Comparison of ENCODE assay signal across 21 cellular contexts in genomic region chr12:116714175-116714574, GRCh38. TPM values are rescaled to one million over a fixed set of nuclear protein-coding genes. Genes with fewer than 3 reads are reported as not detected.
DNase-seq lines count a peak whose midpoint lies in the region; ATAC-seq, FAIRE-seq and TF ChIP-seq lines count a peak whose summit lies in the region.
"Had no signal": no experiment of that assay in that cellular context is flagged by ENCODE, and none has a peak within 500 bp of the region (broad histone marks: within the 10 kb centered on the region; RNA-seq: fewer than 3 reads in every experiment).

No MANE protein-coding gene starts in this region.

- H3K4me1 ChIP-seq in mesenchymal stem cell (ENCODE audit: control insufficient read depth, insufficient read depth, low read depth, low read length) (peaks cover 13% of the 10 kb centered on the region), vagina (peaks cover 27% of the 10 kb centered on the region), pancreas (no peaks in the 10 kb centered on the region)

- H2BK5ac ChIP-seq in mesenchymal stem cell (ENCODE audit: low read depth, low read length, poor library complexity, severe bottlenecking): no peak overlapping the region

- H3K23ac ChIP-seq in mesenchymal stem cell (ENCODE audit: low read length in 2 of 2): no peak overlapping the region

- H3K9me3 Mint-ChIP-seq in activated T-cell treated with anti-CD3 and anti-CD28 coated beads, Interleukin-2, amount 50 U/mL, for 24 hours: no peaks in the 10 kb centered on the region
- no peaks in the 10 kb centered on the region for H3K9me3 Mint-ChIP-seq in activated T-cell treated with anti-CD3 and anti-CD28 coated beads, Interleukin-2, amount 50 U/mL, for 4 hours

- H3K4ac ChIP-seq in mesenchymal stem cell (ENCODE audit: low read depth in 1 of 2, low read length in 2 of 2): no peak overlapping the region

- no peak overlapping the region for H3K14ac ChIP-seq in mesenchymal stem cell (ENCODE audit: low read length in 2 of 2)

- no peak overlapping the region for H3K9ac ChIP-seq in mesenchymal stem cell (ENCODE audit: low read length)
- H3K9ac ChIP-seq: GM23248, KMS-11 had no signal

- no peak overlapping the region for H3K4me3 Mint-ChIP-seq in activated T-cell treated with anti-CD3 and anti-CD28 coated beads, Interleukin-2, amount 50 U/mL, for 24 hours
- H3K4me3 Mint-ChIP-seq in activated T-cell treated with anti-CD3 and anti-CD28 coated beads, Interleukin-2, amount 50 U/mL, for 4 hours: no peak overlapping the region
- no peak overlapping the region for H3K4me3 Mint-ChIP-seq in T-helper 17 cell

- TF ChIP-seq CTCF in vagina (IDR thresholded peaks at IDR 0.05) (no peak), pancreas (IDR thresholded peaks at IDR 0.05) (no peak)

- H2BK12ac ChIP-seq in mesenchymal stem cell (ENCODE audit: low read length in 2 of 2): no peak overlapping the region

- no peak for FAIRE-seq in pancreas (lab: Jason Lieb, UNC)
- FAIRE-seq: RCC 7860 had no signal

- no peak overlapping the region for H2AFZ ChIP-seq in mesenchymal stem cell (ENCODE audit: low read depth, low read length)
- H2AFZ ChIP-seq: GM23248 had no signal

- H3K18ac ChIP-seq in mesenchymal stem cell (ENCODE audit: low read depth in 1 of 2, low read length in 2 of 2): no peak overlapping the region

- H3K36me3 ChIP-seq in mesenchymal stem cell (ENCODE audit: control insufficient read depth in 1 of 2, insufficient read depth in 2 of 2, low read depth in 1 of 2, low read length in 2 of 2): peaks cover 14 to 28% of the 10 kb centered on the region in 2 experiments
- peaks cover 0 to 11% of the 10 kb centered on the region in 2 donors for H3K36me3 ChIP-seq in vagina
- H3K36me3 ChIP-seq in pancreas: peaks cover 0 to 14% (median 0%) of the 10 kb centered on the region in 3 donors

- ATAC-seq in activated T-cell treated with anti-CD3 and anti-CD28 coated beads, Interleukin-2, amount 50 U/mL, for 4 hours: no peak
- no peak for ATAC-seq in T-helper 17 cell
- no peak for ATAC-seq in pancreas

- H4K91ac ChIP-seq in mesenchymal stem cell (ENCODE audit: low read length): no peak overlapping the region

- intact Hi-C loops in vagina (cut with DNase I): no loop called here
- intact Hi-C loops in pancreas (cut with DNase I): loop anchor here in 1 of 3 donors (10.0 kb wide), 1 partner anchor 719 kb away; no protein-coding TSS in a partner anchor

- 91% methylated on average over 9 of the region's 9 CpGs for WGBS in mesenchymal stem cell
- WGBS in pancreas, 2 donors: 86 to 89% methylated on average over 9 of the region's 9 CpGs

- H3K27me3 Mint-ChIP-seq in activated T-cell treated with anti-CD3 and anti-CD28 coated beads, Interleukin-2, amount 50 U/mL, for 24 hours: peaks cover 7% of the 10 kb centered on the region
- H3K27me3 Mint-ChIP-seq in activated T-cell treated with anti-CD3 and anti-CD28 coated beads, Interleukin-2, amount 50 U/mL, for 4 hours (ENCODE audit: low read depth): no peaks in the 10 kb centered on the region
- no peaks in the 10 kb centered on the region for H3K27me3 Mint-ChIP-seq in T-helper 17 cell

- H3K4me1 Mint-ChIP-seq in activated T-cell treated with anti-CD3 and anti-CD28 coated beads, Interleukin-2, amount 50 U/mL, for 24 hours (ENCODE audit: low read depth): peaks cover 8% of the 10 kb centered on the region
- peaks cover under 1% of the 10 kb centered on the region for H3K4me1 Mint-ChIP-seq in activated T-cell treated with anti-CD3 and anti-CD28 coated beads, Interleukin-2, amount 50 U/mL, for 4 hours (ENCODE audit: low read depth)
- H3K4me1 Mint-ChIP-seq in T-helper 17 cell: peaks cover 6% of the 10 kb centered on the region

- H2BK15ac ChIP-seq in mesenchymal stem cell (ENCODE audit: low read depth, poor library complexity, severe bottlenecking): no peak overlapping the region

- no peak overlapping the region for H2BK120ac ChIP-seq in mesenchymal stem cell (ENCODE audit: low read depth, low read length)

- H3K27ac ChIP-seq in mesenchymal stem cell (ENCODE audit: low read length, poor library complexity, severe bottlenecking) (no peak overlapping the region), vagina (no peak overlapping the region), pancreas (no peak overlapping the region)
- H3K27ac ChIP-seq: GM23248, HL-60, KMS-11 had no signal

- H4K8ac ChIP-seq in mesenchymal stem cell (ENCODE audit: low read length): no peak overlapping the region

- no peak overlapping the region for H2AK5ac ChIP-seq in mesenchymal stem cell (ENCODE audit: low read length, severe bottlenecking)

- no peak for DNase-seq in activated T-cell treated with anti-CD3 and anti-CD28 coated beads, Interleukin-2, amount 50 U/mL, for 24 hours
- no peak for DNase-seq in activated T-cell treated with anti-CD3 and anti-CD28 coated beads, Interleukin-2, amount 50 U/mL, for 4 hours
- DNase-seq in T-helper 17 cell (no peak), mesenchymal stem cell (peak; percentile 22), NCI-H1694 (lab: John Stamatoyannopoulos, UW) (no peak), NCI-H1417 (lab: John Stamatoyannopoulos, UW) (no peak), vagina (ENCODE audit: extremely low spot score in 2 of 2) (no peak), pancreas (no peak)
- DNase-seq: DND-41; HCEC 1CT; NCI-H1436; NCI-H2029; NCI-H2171 treated with DMSO at 0.1 percent for 48 hours; NCI-H446; NCI-H69; NK-92 treated with Interleukin-12 subunit alpha and Interleukin-12 subunit beta, amount 100 ng/mL, for 24 hours; Right ventricle myocardium superior had no signal

- H3K4me3 ChIP-seq in mesenchymal stem cell (ENCODE audit: insufficient read depth in 1 of 2, low read depth in 1 of 2, low read length in 2 of 2): no peak overlapping the region
- no peak overlapping the region for H3K4me3 ChIP-seq in vagina
- no peak overlapping the region for H3K4me3 ChIP-seq in pancreas
- H3K4me3 ChIP-seq: GM23248 had no signal

- H3K36me3 Mint-ChIP-seq in activated T-cell treated with anti-CD3 and anti-CD28 coated beads, Interleukin-2, amount 50 U/mL, for 24 hours (ENCODE audit: low read depth): peaks cover 57% of the 10 kb centered on the region
- H3K36me3 Mint-ChIP-seq in activated T-cell treated with anti-CD3 and anti-CD28 coated beads, Interleukin-2, amount 50 U/mL, for 4 hours (ENCODE audit: insufficient read depth): peaks cover 10% of the 10 kb centered on the region
- H3K36me3 Mint-ChIP-seq in T-helper 17 cell (ENCODE audit: low read depth): peaks cover 2% of the 10 kb centered on the region

- peaks cover 11% of the 10 kb centered on the region for H3K79me1 ChIP-seq in mesenchymal stem cell (replicated peaks; ENCODE audit: low read length, poor library complexity, severe bottlenecking)

- TF ChIP-seq POLR2A in vagina (IDR thresholded peaks at IDR 0.05): no peak

- H3K9me3 ChIP-seq in T-helper 17 cell (ENCODE audit: control insufficient read depth, low read length, poor library complexity, severe bottlenecking) (no peaks in the 10 kb centered on the region), mesenchymal stem cell (ENCODE audit: control insufficient read depth, low read length) (no peaks in the 10 kb centered on the region), vagina (no peaks in the 10 kb centered on the region), pancreas (no peaks in the 10 kb centered on the region)

- peak overlapping the region; percentile 20 for H3K27ac Mint-ChIP-seq in activated T-cell treated with anti-CD3 and anti-CD28 coated beads, Interleukin-2, amount 50 U/mL, for 24 hours
- H3K27ac Mint-ChIP-seq in T-helper 17 cell: peak overlapping the region; percentile 87

- H3K4me2 ChIP-seq in mesenchymal stem cell (ENCODE audit: low read length, poor library complexity, severe bottlenecking): no peak overlapping the region
- H3K4me2 ChIP-seq: KMS-11 had no signal

- H3K27me3 ChIP-seq in mesenchymal stem cell (ENCODE audit: control insufficient read depth in 1 of 2, insufficient read depth in 1 of 2, low read length in 2 of 2) (peaks cover 4 to 11% of the 10 kb centered on the region in 2 experiments), vagina (no peaks in the 10 kb centered on the region), pancreas (no peaks in the 10 kb centered on the region)

RNA-seq across cellular contexts. Expression of gene SPRING1, which starts 23.7 kb away (rescaled TPM):
- 10 to 100 TPM; 44.0 to 45.0 (median 44.3) TPM for total RNA-seq in activated T-cell treated with anti-CD3 and anti-CD28 coated beads, Interleukin-2, amount 50 U/mL, for 4 hours
- total RNA-seq in T-helper 17 cell (10 to 100 TPM; 17.2 to 18.5 TPM), vagina (9.1 TPM), pancreas (10 to 100 TPM in 4 of 6 donors, 1 to 10 TPM in 2; 7.9 to 21.9 (median 11.7) TPM)
- polyA plus RNA-seq in mesenchymal stem cell (2013, experiment 1 of 2): 24.9 TPM
- polyA plus RNA-seq in mesenchymal stem cell (2013, experiment 2 of 2): 25.8 TPM
- polyA plus RNA-seq in pancreas: 1 to 10 TPM; 7.5 to 8.4 TPM

RNA-seq across cellular contexts. Expression of gene RNFT2, which starts 23.9 kb away (rescaled TPM):
- total RNA-seq in activated T-cell treated with anti-CD3 and anti-CD28 coated beads, Interleukin-2, amount 50 U/mL, for 4 hours: 10 to 100 TPM in 1 of 3 donors, 1 to 10 TPM in 2; 7.4 to 10.5 (median 8.3) TPM
- 1 to 10 TPM; 4.9 to 5.7 TPM for total RNA-seq in T-helper 17 cell
- polyA plus RNA-seq in mesenchymal stem cell (2013, experiment 1 of 2): 1.2 TPM
- polyA plus RNA-seq in mesenchymal stem cell (2013, experiment 2 of 2): 1.1 TPM
- 6.4 TPM for total RNA-seq in vagina
- 1 to 10 TPM in 4 of 6 donors, under 1 TPM in 2; 0.51 to 1.8 (median 1.2) TPM for total RNA-seq in pancreas
- polyA plus RNA-seq in pancreas: 1 to 10 TPM; 1.6 to 2.6 TPM
